ENCODE assay signal across 1 cellular context in genomic region chr15:73353734-73354133, GRCh38.
TF ChIP-seq lines count a peak whose summit lies in the region.

No MANE protein-coding gene starts in this region.

TF ChIP-seq in GM23338, 12 proteins besides CTCF, POLR2A, EP300 and RAD21 (continued from another document):
- TF ChIP-seq REST (IDR thresholded peaks at IDR 0.05; ENCODE audit: unreplicated experiment) (no peak), JUNB (IDR thresholded peaks at IDR 0.05; ENCODE audit: unreplicated experiment) (no peak)
